ENCODE assay signal across 15 cellular contexts in genomic region chr16:56349086-56349415, GRCh38.
"Had no signal": no experiment of that assay in that cellular context is flagged by ENCODE, and none has a peak within 500 bp of the region (broad histone marks: within the 10 kb centered on the region; RNA-seq: fewer than 3 reads in every experiment).

No MANE protein-coding gene starts in this region.

- H3K27ac ChIP-seq: parathyroid adenoma had no signal

- H3K9ac ChIP-seq: parathyroid adenoma had no signal

- H3K27ac Mint-ChIP-seq: activated naive CD4-positive, alpha-beta T cell treated with anti-CD3 and anti-CD28 coated beads for 36 hours; activated T-helper 1 cell treated with anti-CD3 and anti-CD28 coated beads, Interleukin-12 subunit alpha, Interleukin-12 subunit beta, Interleukin-2, Interleukin-4 antibody, amounts not matched to agents 30 ng/mL and 10 ng/mL and 1 ng/mL, durations not matched to agents 14 hours and 24 hours and 36 hours; dendritic cell treated with granulocyte-macrophage colony-stimulating factor and Interleukin-4, amounts not matched to agents 40 ng/mL and 50 ng/mL, for 4 days; stimulated activated memory B cell treated with anti-CD40 and anti-IgM and Interleukin-4, amounts not matched to agents 10 μg/mL and 1 μg/mL and 100 μg/mL, for 72 hours; T-helper 2 cell treated with Interferon-gamma antibody and Interleukin-4, amounts not matched to agents 5 μg/mL and 100 μg/mL, for 36 hours had no signal

- H3K4me1 ChIP-seq: parathyroid adenoma had no signal

- ATAC-seq: activated CD4-positive, CD25-positive, alpha-beta regulatory T cell treated with anti-CD3 and anti-CD28 coated beads, Interleukin-2, amount 50 U/mL, for 24 hours; effector memory CD8-positive, alpha-beta T cell; left colon; stimulated activated memory B cell treated with anti-CD40 and anti-IgM and Interleukin-4, amounts not matched to agents 10 μg/mL and 1 μg/mL and 100 μg/mL, for 72 hours had no signal

- H2AFZ ChIP-seq: parathyroid adenoma had no signal

- H3K4me3 Mint-ChIP-seq: activated naive CD4-positive, alpha-beta T cell treated with anti-CD3 and anti-CD28 coated beads for 36 hours; activated T-helper 1 cell treated with anti-CD3 and anti-CD28 coated beads, Interleukin-12 subunit alpha, Interleukin-12 subunit beta, Interleukin-2, Interleukin-4 antibody, amounts not matched to agents 30 ng/mL and 10 ng/mL and 1 ng/mL, durations not matched to agents 14 hours and 24 hours and 36 hours; dendritic cell treated with granulocyte-macrophage colony-stimulating factor and Interleukin-4, amounts not matched to agents 40 ng/mL and 50 ng/mL, for 4 days; effector memory CD8-positive, alpha-beta T cell; neural crest cell; stimulated activated memory B cell treated with anti-CD40 and anti-IgM and Interleukin-4, amounts not matched to agents 10 μg/mL and 1 μg/mL and 100 μg/mL, for 72 hours; T-helper 2 cell treated with Interferon-gamma antibody and Interleukin-4, amounts not matched to agents 5 μg/mL and 100 μg/mL, for 36 hours had no signal

- H3K79me2 ChIP-seq: parathyroid adenoma had no signal

- H3K27me3 Mint-ChIP-seq: dendritic cell treated with granulocyte-macrophage colony-stimulating factor and Interleukin-4, amounts not matched to agents 40 ng/mL and 50 ng/mL, for 4 days; effector memory CD8-positive, alpha-beta T cell had no signal

- H3K9me3 Mint-ChIP-seq: activated naive CD4-positive, alpha-beta T cell treated with anti-CD3 and anti-CD28 coated beads for 36 hours; activated T-helper 1 cell treated with anti-CD3 and anti-CD28 coated beads, Interleukin-12 subunit alpha, Interleukin-12 subunit beta, Interleukin-2, Interleukin-4 antibody, amounts not matched to agents 30 ng/mL and 10 ng/mL and 1 ng/mL, durations not matched to agents 14 hours and 24 hours and 36 hours; dendritic cell treated with granulocyte-macrophage colony-stimulating factor and Interleukin-4, amounts not matched to agents 40 ng/mL and 50 ng/mL, for 4 days; effector memory CD8-positive, alpha-beta T cell; neural crest cell; stimulated activated memory B cell treated with anti-CD40 and anti-IgM and Interleukin-4, amounts not matched to agents 10 μg/mL and 1 μg/mL and 100 μg/mL, for 72 hours; T-helper 2 cell treated with Interferon-gamma antibody and Interleukin-4, amounts not matched to agents 5 μg/mL and 100 μg/mL, for 36 hours had no signal

- DNase-seq: activated CD4-positive, alpha-beta T cell treated with anti-CD3 and anti-CD28 coated beads, Interleukin-2, amount 50 U/mL, for 1 hour; activated CD8-positive, alpha-beta memory T cell treated with anti-CD3 and anti-CD28 coated beads for 24 hours; activated naive CD4-positive, alpha-beta T cell treated with anti-CD3 and anti-CD28 coated beads for 36 hours; effector memory CD8-positive, alpha-beta T cell; left colon; midbrain; stimulated activated CD4-positive, alpha-beta T cell treated with anti-CD3 and anti-CD28 coated beads, Interleukin-2, amount 100 ng/mL, for 48 hours had no signal

- FAIRE-seq: frontal cortex had no signal

- H3K4me1 Mint-ChIP-seq: neural crest cell; stimulated activated memory B cell treated with anti-CD40 and anti-IgM and Interleukin-4, amounts not matched to agents 10 μg/mL and 1 μg/mL and 100 μg/mL, for 72 hours had no signal

- H3K36me3 Mint-ChIP-seq: stimulated activated memory B cell treated with anti-CD40 and anti-IgM and Interleukin-4, amounts not matched to agents 10 μg/mL and 1 μg/mL and 100 μg/mL, for 72 hours had no signal
